ENCODE assay signal across 8 cellular contexts in the genomic region with DNA sequence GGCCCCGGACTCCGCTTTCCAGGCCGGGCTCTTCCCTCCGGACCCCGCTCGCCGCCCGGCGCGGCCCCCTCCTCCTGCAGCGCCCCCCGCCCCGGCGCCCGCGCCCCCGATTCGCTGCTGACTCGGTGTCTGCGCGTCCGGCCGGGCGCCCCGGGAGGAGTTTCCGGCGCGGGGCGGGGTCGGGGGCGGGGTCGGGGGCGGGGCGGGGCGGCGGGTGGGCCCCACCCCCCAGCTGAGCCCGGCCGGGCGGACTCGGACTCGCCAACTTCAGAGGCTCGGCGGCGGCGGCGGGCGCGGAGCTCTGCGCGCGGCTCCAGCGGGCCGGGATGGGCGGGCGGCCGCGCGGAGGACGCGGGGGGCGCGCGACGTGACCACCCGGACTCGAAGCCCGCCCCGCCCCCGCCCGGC. TPM values are rescaled to one million over a fixed set of nuclear protein-coding genes. Genes with fewer than 3 reads are reported as not detected.
DNase-seq lines count a peak whose midpoint lies in the region; ATAC-seq and TF ChIP-seq lines count a peak whose summit lies in the region.

A gene with protein sequence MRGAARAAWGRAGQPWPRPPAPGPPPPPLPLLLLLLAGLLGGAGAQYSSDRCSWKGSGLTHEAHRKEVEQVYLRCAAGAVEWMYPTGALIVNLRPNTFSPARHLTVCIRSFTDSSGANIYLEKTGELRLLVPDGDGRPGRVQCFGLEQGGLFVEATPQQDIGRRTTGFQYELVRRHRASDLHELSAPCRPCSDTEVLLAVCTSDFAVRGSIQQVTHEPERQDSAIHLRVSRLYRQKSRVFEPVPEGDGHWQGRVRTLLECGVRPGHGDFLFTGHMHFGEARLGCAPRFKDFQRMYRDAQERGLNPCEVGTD (plus strand): TSS at position 270 of the 408 bp plus-strand sequence. CDS start 207 bp downstream, outside the sequence.

- H3K4me1 ChIP-seq in SJCRH30, result peaks cover 40% of the 10 kb centered on the region
- H3K4me1 ChIP-seq in tibial artery, result peaks cover 0 to 52% (median 44%) of the 10 kb centered on the region in 4 donors

- H3K4me3 ChIP-seq in GM12864 (ENCODE audit: low read depth, low read length), result peak within 1 kb of the TSS; percentile 47
- peak within 1 kb of the TSS; percentile 91 for H3K4me3 ChIP-seq in SJCRH30
- peak within 1 kb of the TSS; percentile 72 to 78 for H3K4me3 ChIP-seq in tibial artery

- no peaks in the 10 kb centered on the region for H3K9me3 ChIP-seq in SJCRH30 (replicated peaks)
- no peaks in the 10 kb centered on the region for H3K9me3 ChIP-seq in tibial artery

- H3K27ac ChIP-seq in SJCRH30 (no peak within 1 kb of the TSS; the same call in 1 of the 2 replicates), tibial artery (peak within 1 kb of the TSS; percentile 93 to 97)

- POLR2A ChIA-PET in activated naive CD8-positive, alpha-beta T cell treated with anti-CD3 and anti-CD28 coated beads, Interleukin-2, amount 10 ng/mL, durations not matched to agents 7 days and 5 days (lab: Charles Lee), result interaction anchor here (0.7 to 1.3 kb wide), 3 partner anchors 28 to 120 kb away, joined by 3 to 4 read pairs (median 4); no protein-coding TSS in a partner anchor

- H3K27me3 Mint-ChIP-seq in activated naive CD8-positive, alpha-beta T cell treated with anti-CD3 and anti-CD28 coated beads, Interleukin-2, amount 10 ng/mL, durations not matched to agents 7 days and 5 days, result peaks cover 35% of the 10 kb centered on the region
- no peaks in the 10 kb centered on the region for H3K27me3 Mint-ChIP-seq in osteocyte (ENCODE audit: unreplicated experiment)

- no peak within 1 kb of the TSS for H3K27ac Mint-ChIP-seq in activated naive CD8-positive, alpha-beta T cell treated with anti-CD3 and anti-CD28 coated beads, Interleukin-2, amount 10 ng/mL, durations not matched to agents 7 days and 5 days
- H3K27ac Mint-ChIP-seq in osteocyte (ENCODE audit: unreplicated experiment), result no peak within 1 kb of the TSS

- peaks cover 20% of the 10 kb centered on the region for H3K4me1 Mint-ChIP-seq in activated naive CD8-positive, alpha-beta T cell treated with anti-CD3 and anti-CD28 coated beads, Interleukin-2, amount 10 ng/mL, durations not matched to agents 7 days and 5 days
- peaks cover 37% of the 10 kb centered on the region for H3K4me1 Mint-ChIP-seq in osteocyte (ENCODE audit: unreplicated experiment)

- peak within 1 kb of the TSS; percentile 39 for H3K4me3 Mint-ChIP-seq in activated naive CD8-positive, alpha-beta T cell treated with anti-CD3 and anti-CD28 coated beads, Interleukin-2, amount 10 ng/mL, durations not matched to agents 7 days and 5 days
- H3K4me3 Mint-ChIP-seq in osteocyte (ENCODE audit: unreplicated experiment), result peak within 1 kb of the TSS; percentile 40

- intact Hi-C loops in Right ventricle myocardium superior (cut with DNase I), result no loop called here
- intact Hi-C loops in tibial artery (cut with DNase I; ENCODE audit: low total_unique reads), result loop anchor here (1.0 kb wide), 1 partner anchor 27 kb away; no protein-coding TSS in a partner anchor

- no peak for DNase-seq in GM12864 (ENCODE audit: low read depth)
- DNase-seq in SJCRH30, result peak; percentile 82 to 85
- peak; percentile 79 for DNase-seq in activated naive CD8-positive, alpha-beta T cell treated with anti-CD3 and anti-CD28 coated beads, Interleukin-2, amount 10 ng/mL, durations not matched to agents 7 days and 5 days
- peak; percentile 88 for DNase-seq in Right ventricle myocardium superior
- peak; percentile 94 for DNase-seq in osteocyte (ENCODE audit: extremely low spot score, unreplicated experiment)
- peak; percentile 72 to 89 for DNase-seq in tibial artery
- no peak for DNase-seq in SW480 (ENCODE audit: low spot score)

- H3K36me3 Mint-ChIP-seq in activated naive CD8-positive, alpha-beta T cell treated with anti-CD3 and anti-CD28 coated beads, Interleukin-2, amount 10 ng/mL, durations not matched to agents 7 days and 5 days, result no peaks in the 10 kb centered on the region
- peaks cover 9% of the 10 kb centered on the region for H3K36me3 Mint-ChIP-seq in osteocyte (ENCODE audit: unreplicated experiment)

- H3K36me3 ChIP-seq in SJCRH30 (peaks cover 12% of the 10 kb centered on the region), tibial artery (no peaks in the 10 kb centered on the region)

- no peaks in the 10 kb centered on the region for H3K27me3 ChIP-seq in SJCRH30
- H3K27me3 ChIP-seq in tibial artery, result no peaks in the 10 kb centered on the region

- TF ChIP-seq CTCF in GM12864 (IDR thresholded peaks at IDR 0.05; ENCODE audit: low read depth, low read length, missing control alignments) (no peak), osteocyte (IDR thresholded peaks at IDR 0.05) (no peak), tibial artery (IDR thresholded peaks at IDR 0.05) (no peak)

- H3K9me3 Mint-ChIP-seq in activated naive CD8-positive, alpha-beta T cell treated with anti-CD3 and anti-CD28 coated beads, Interleukin-2, amount 10 ng/mL, durations not matched to agents 7 days and 5 days, result no peaks in the 10 kb centered on the region
- no peaks in the 10 kb centered on the region for H3K9me3 Mint-ChIP-seq in osteocyte (ENCODE audit: unreplicated experiment)

- peak; percentile 43 for ATAC-seq in HG02981 (IDR thresholded peaks at IDR 0.05; ENCODE audit: unreplicated experiment)
- ATAC-seq in activated naive CD8-positive, alpha-beta T cell treated with anti-CD3 and anti-CD28 coated beads, Interleukin-2, amount 10 ng/mL, durations not matched to agents 7 days and 5 days (ENCODE audit: low read depth), result peak; percentile 43
- ATAC-seq in Right ventricle myocardium superior (ENCODE audit: poor library complexity), result peak; percentile 61

RNA-seq across cellular contexts. Expression of the gene that starts here (rescaled TPM):
- total RNA-seq in SJCRH30 (2014; rRNA removed; shearing (Covaris generic)), result 46.2 and 49.7 TPM in 2 replicates
- 10 to 100 TPM; 11.1 to 13.2 TPM for total RNA-seq in activated naive CD8-positive, alpha-beta T cell treated with anti-CD3 and anti-CD28 coated beads, Interleukin-2, amount 10 ng/mL, durations not matched to agents 7 days and 5 days
- total RNA-seq in Right ventricle myocardium superior, result 70.3 TPM
- total RNA-seq in osteocyte, result 214 and 217 TPM in 2 replicates

Comparison
In these comparisons a context has a peak if more than half of its experiments do, and no peak if none do; other contexts are left out.
1. DNase-seq: peak in SJCRH30 (2 of 2), activated naive CD8-positive, alpha-beta T cell treated with anti-CD3 and anti-CD28 coated beads, Interleukin-2, amount 10 ng/mL, durations not matched to agents 7 days and 5 days (single experiment), Right ventricle myocardium superior (single experiment), osteocyte (single experiment) and tibial artery (2 of 2); none in GM12864 (single experiment) and SW480 (single experiment).
2. Peak in every context shown above with its lines, with median percentiles within 50 percentile points of each other: H3K4me3 ChIP-seq and ATAC-seq.